Comparison of ENCODE assay signal across 31 cellular contexts in genomic region chr16:47833771-47834170, GRCh38.
"Had no signal": no experiment of that assay in that cellular context is flagged by ENCODE, and none has a peak within 500 bp of the region (broad histone marks: within the 10 kb centered on the region; RNA-seq: fewer than 3 reads in every experiment).

No MANE protein-coding gene starts in this region.

- H3K27ac ChIP-seq: neutrophil, ovary, parathyroid adenoma, psoas muscle, right lobe of liver, sigmoid colon, suprapubic skin, testis, tibial artery, transverse colon, upper lobe of right lung, uterus had no signal

- H3K27ac Mint-ChIP-seq: naive thymus-derived CD4-positive, alpha-beta T cell; natural killer cell; nephron; progenitor cell of endocrine pancreas; stimulated activated effector memory CD8-positive, alpha-beta T cell treated with anti-CD3 and anti-CD28 coated beads, Interleukin-12 subunit alpha, Interleukin-12 subunit beta, amount 100 ng/mL, for 72 hours; stimulated activated naive CD8-positive, alpha-beta T cell treated with anti-CD3 and anti-CD28 coated beads, Interleukin-15, amount 100 ng/mL, for 72 hours; type B pancreatic cell had no signal

- H3K79me2 ChIP-seq: parathyroid adenoma had no signal

- H3K9me3 ChIP-seq: neutrophil, right lobe of liver, testis had no signal

- H3K27me3 Mint-ChIP-seq: progenitor cell of endocrine pancreas; stimulated activated naive CD8-positive, alpha-beta T cell treated with anti-CD3 and anti-CD28 coated beads, Interleukin-15, amount 100 ng/mL, for 72 hours; type B pancreatic cell had no signal

- H3K4me1 ChIP-seq: parathyroid adenoma, psoas muscle, right lobe of liver, sigmoid colon, suprapubic skin, testis, tibial artery, transverse colon, upper lobe of right lung, uterus had no signal

- H2AFZ ChIP-seq: parathyroid adenoma had no signal

- H3K36me3 ChIP-seq: neutrophil, ovary, right lobe of liver, sigmoid colon, suprapubic skin, tibial artery, transverse colon, upper lobe of right lung, uterus had no signal

- H3K4me3 ChIP-seq: ovary, psoas muscle, right lobe of liver, sigmoid colon, suprapubic skin, testis, tibial artery, transverse colon, upper lobe of right lung, uterus had no signal

- H3K27me3 ChIP-seq: neutrophil, ovary, right lobe of liver, sigmoid colon, suprapubic skin, testis, tibial artery, transverse colon, upper lobe of right lung, uterus had no signal

- ATAC-seq: naive thymus-derived CD4-positive, alpha-beta T cell; natural killer cell; psoas muscle; right cardiac atrium; right lobe of liver; stimulated activated effector memory CD8-positive, alpha-beta T cell treated with anti-CD3 and anti-CD28 coated beads, Interleukin-12 subunit alpha, Interleukin-12 subunit beta, amount 100 ng/mL, for 72 hours; stimulated activated naive CD8-positive, alpha-beta T cell treated with anti-CD3 and anti-CD28 coated beads, Interleukin-15, amount 100 ng/mL, for 72 hours; stimulated activated naive CD8-positive, alpha-beta T cell treated with anti-CD3 and anti-CD28 coated beads, Interleukin-15, Interleukin-2, amounts not matched to agents 100 U/mL and 50 U/mL, for 24 hours; upper lobe of right lung had no signal

- H3K4me3 Mint-ChIP-seq: naive thymus-derived CD4-positive, alpha-beta T cell; natural killer cell; nephron; neural crest cell; stimulated activated effector memory CD8-positive, alpha-beta T cell treated with anti-CD3 and anti-CD28 coated beads, Interleukin-12 subunit alpha, Interleukin-12 subunit beta, amount 100 ng/mL, for 72 hours; stimulated activated naive CD8-positive, alpha-beta T cell treated with anti-CD3 and anti-CD28 coated beads, Interleukin-15, amount 100 ng/mL, for 72 hours; type B pancreatic cell had no signal

- H3K4me1 Mint-ChIP-seq: naive thymus-derived CD4-positive, alpha-beta T cell; natural killer cell; nephron; neural crest cell; stimulated activated effector memory CD8-positive, alpha-beta T cell treated with anti-CD3 and anti-CD28 coated beads, Interleukin-12 subunit alpha, Interleukin-12 subunit beta, amount 100 ng/mL, for 72 hours; stimulated activated naive CD8-positive, alpha-beta T cell treated with anti-CD3 and anti-CD28 coated beads, Interleukin-15, amount 100 ng/mL, for 72 hours had no signal

- H3K36me3 Mint-ChIP-seq: stimulated activated effector memory CD8-positive, alpha-beta T cell treated with anti-CD3 and anti-CD28 coated beads, Interleukin-12 subunit alpha, Interleukin-12 subunit beta, amount 100 ng/mL, for 72 hours; type B pancreatic cell had no signal

- DNase-seq: naive thymus-derived CD4-positive, alpha-beta T cell; natural killer cell; nucleus accumbens; ovary; posterior cingulate gyrus; psoas muscle; right cardiac atrium; right lobe of liver; sigmoid colon; small intestine; stimulated activated CD4-positive, alpha-beta T cell treated with anti-CD3 and anti-CD28 coated beads, Interleukin-15, amount 100 ng/mL, for 24 hours; stimulated activated CD4-positive, alpha-beta T cell treated with anti-CD3 and anti-CD28 coated beads, Interleukin-2, amount 100 ng/mL, for 24 hours; stimulated activated CD4-positive, alpha-beta T cell treated with anti-CD3 and anti-CD28 coated beads, Interleukin-2, amount 100 ng/mL, for 48 hours; stimulated activated CD4-positive, alpha-beta T cell treated with anti-CD3 and anti-CD28 coated beads, Interleukin-4, amount 100 ng/mL, for 24 hours; stimulated activated naive CD4-positive, alpha-beta T cell; stimulated activated naive CD8-positive, alpha-beta T cell treated with anti-CD3 and anti-CD28 coated beads, Interleukin-15, amount 100 ng/mL, for 72 hours; stimulated activated naive CD8-positive, alpha-beta T cell treated with anti-CD3 and anti-CD28 coated beads, Interleukin-15, Interleukin-2, amounts not matched to agents 100 U/mL and 50 U/mL, for 24 hours; substantia nigra; testis; tibial artery; transverse colon; upper lobe of right lung; uterus had no signal

- H3K9ac ChIP-seq: parathyroid adenoma had no signal
